Comparison of ENCODE assay signal across 1 cellular context in the genomic region with DNA sequence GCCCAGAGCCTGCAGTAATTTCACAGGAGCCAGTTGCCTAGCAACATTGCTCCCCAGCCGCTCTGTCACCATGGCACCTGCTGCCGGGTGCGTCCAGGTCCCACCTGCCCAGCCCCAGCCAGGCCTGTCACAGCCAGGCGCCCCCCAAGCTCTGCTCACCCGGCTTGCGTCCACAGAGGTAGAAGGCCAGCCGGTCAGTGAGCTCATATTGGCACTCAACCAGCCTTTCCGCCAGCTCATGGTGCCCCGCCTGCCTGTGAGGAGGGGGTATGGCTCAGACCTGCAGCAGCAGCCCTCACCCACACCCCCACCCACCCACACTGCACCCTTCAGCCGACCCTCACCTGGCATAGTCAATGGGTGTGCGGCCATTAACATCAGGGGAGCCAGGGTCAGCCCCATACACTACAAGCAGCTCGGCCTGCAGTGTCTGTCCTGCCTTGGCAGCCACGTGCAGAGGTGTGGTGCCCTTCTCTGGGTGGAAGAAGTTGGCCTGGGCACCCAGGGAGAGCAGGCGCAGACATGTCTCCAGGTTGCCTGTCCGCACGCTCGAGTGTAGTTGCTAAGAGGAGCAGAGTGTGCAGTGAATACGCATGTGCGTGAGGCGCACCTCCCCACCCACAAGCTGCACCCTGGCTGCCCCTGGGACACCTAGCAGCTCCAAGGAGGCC.
TF ChIP-seq lines count a peak whose summit lies in the region.

No MANE protein-coding gene starts in this region.

TF ChIP-seq in HepG2, 621 proteins besides CTCF, POLR2A, EP300 and RAD21:
- TF ChIP-seq AGO2 (optimal IDR thresholded peaks at IDR 0.05; ENCODE audit: low read depth, low read length): peak; percentile 42
- TF ChIP-seq, protein P1, sequence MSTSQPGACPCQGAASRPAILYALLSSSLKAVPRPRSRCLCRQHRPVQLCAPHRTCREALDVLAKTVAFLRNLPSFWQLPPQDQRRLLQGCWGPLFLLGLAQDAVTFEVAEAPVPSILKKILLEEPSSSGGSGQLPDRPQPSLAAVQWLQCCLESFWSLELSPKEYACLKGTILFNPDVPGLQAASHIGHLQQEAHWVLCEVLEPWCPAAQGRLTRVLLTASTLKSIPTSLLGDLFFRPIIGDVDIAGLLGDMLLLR (CRISPR knock-in tag; IDR thresholded peaks at IDR 0.05): no peak
